ENCODE assay signal across 1 cellular context in genomic region chr20:370977-371754, GRCh38.
TF ChIP-seq lines count a peak whose summit lies in the region.

No MANE protein-coding gene starts in this region.

TF ChIP-seq in HepG2, 621 proteins besides CTCF, POLR2A, EP300 and RAD21 (continued from another document and continues in another):
- no peak for TF ChIP-seq ZBTB14 (CRISPR knock-in tag; IDR thresholded peaks at IDR 0.05)
- no peak for TF ChIP-seq ZNF432 (CRISPR knock-in tag; IDR thresholded peaks at IDR 0.05; ENCODE audit: borderline replicate concordance)
- no peak for TF ChIP-seq ZBTB1 (CRISPR knock-in tag; IDR thresholded peaks at IDR 0.05; ENCODE audit: borderline replicate concordance)
- no peak for TF ChIP-seq NR3C1 (CRISPR knock-in tag; IDR thresholded peaks at IDR 0.05)
- TF ChIP-seq HNF4G (IDR thresholded peaks at IDR 0.05; ENCODE audit: borderline replicate concordance, low read depth, low read length) = peak; percentile 52; the same call in 1 of the 2 replicates
- no peak for TF ChIP-seq HNF4G (CRISPR knock-in tag; IDR thresholded peaks at IDR 0.05; ENCODE audit: borderline replicate concordance, low read depth)
- TF ChIP-seq CERS6 (CRISPR knock-in tag; IDR thresholded peaks at IDR 0.05) = no peak
- no peak for TF ChIP-seq HDAC2 (CRISPR knock-in tag; IDR thresholded peaks at IDR 0.05)
- TF ChIP-seq ZNF747 (CRISPR knock-in tag; IDR thresholded peaks at IDR 0.05; ENCODE audit: borderline replicate concordance) = no peak
- no peak for TF ChIP-seq ZNF652 (CRISPR knock-in tag; IDR thresholded peaks at IDR 0.05; ENCODE audit: borderline replicate concordance, low read depth)
- TF ChIP-seq PHB2 (IDR thresholded peaks at IDR 0.05; ENCODE audit: partially characterized antibody) = no peak
- no peak; the same call in 1 of the 2 replicates for TF ChIP-seq ZNF713 (CRISPR knock-in tag; IDR thresholded peaks at IDR 0.05)
- no peak for TF ChIP-seq ZNF468 (CRISPR knock-in tag; IDR thresholded peaks at IDR 0.05)
- TF ChIP-seq, protein P1, sequence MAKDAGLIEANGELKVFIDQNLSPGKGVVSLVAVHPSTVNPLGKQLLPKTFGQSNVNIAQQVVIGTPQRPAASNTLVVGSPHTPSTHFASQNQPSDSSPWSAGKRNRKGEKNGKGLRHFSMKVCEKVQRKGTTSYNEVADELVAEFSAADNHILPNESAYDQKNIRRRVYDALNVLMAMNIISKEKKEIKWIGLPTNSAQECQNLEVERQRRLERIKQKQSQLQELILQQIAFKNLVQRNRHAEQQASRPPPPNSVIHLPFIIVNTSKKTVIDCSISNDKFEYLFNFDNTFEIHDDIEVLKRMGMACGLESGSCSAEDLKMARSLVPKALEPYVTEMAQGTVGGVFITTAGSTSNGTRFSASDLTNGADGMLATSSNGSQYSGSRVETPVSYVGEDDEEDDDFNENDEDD (CRISPR knock-in tag; IDR thresholded peaks at IDR 0.05; ENCODE audit: borderline replicate concordance) = no peak
- no peak for TF ChIP-seq ZFP36L1 (CRISPR knock-in tag; IDR thresholded peaks at IDR 0.05)
- TF ChIP-seq NPAS2 (CRISPR knock-in tag; IDR thresholded peaks at IDR 0.05; ENCODE audit: borderline replicate concordance) = no peak
- TF ChIP-seq, protein P2, sequence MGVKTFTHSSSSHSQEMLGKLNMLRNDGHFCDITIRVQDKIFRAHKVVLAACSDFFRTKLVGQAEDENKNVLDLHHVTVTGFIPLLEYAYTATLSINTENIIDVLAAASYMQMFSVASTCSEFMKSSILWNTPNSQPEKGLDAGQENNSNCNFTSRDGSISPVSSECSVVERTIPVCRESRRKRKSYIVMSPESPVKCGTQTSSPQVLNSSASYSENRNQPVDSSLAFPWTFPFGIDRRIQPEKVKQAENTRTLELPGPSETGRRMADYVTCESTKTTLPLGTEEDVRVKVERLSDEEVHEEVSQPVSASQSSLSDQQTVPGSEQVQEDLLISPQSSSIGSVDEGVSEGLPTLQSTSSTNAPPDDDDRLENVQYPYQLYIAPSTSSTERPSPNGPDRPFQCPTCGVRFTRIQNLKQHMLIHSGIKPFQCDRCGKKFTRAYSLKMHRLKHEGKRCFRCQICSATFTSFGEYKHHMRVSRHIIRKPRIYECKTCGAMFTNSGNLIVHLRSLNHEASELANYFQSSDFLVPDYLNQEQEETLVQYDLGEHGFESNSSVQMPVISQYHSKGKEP (CRISPR knock-in tag; IDR thresholded peaks at IDR 0.05) = no peak
- TF ChIP-seq, protein P3, sequence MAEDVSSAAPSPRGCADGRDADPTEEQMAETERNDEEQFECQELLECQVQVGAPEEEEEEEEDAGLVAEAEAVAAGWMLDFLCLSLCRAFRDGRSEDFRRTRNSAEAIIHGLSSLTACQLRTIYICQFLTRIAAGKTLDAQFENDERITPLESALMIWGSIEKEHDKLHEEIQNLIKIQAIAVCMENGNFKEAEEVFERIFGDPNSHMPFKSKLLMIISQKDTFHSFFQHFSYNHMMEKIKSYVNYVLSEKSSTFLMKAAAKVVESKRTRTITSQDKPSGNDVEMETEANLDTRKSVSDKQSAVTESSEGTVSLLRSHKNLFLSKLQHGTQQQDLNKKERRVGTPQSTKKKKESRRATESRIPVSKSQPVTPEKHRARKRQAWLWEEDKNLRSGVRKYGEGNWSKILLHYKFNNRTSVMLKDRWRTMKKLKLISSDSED (CRISPR knock-in tag; IDR thresholded peaks at IDR 0.05) = peak; percentile 79; the same call in 1 of the 2 replicates
- TF ChIP-seq ZFYVE20 (CRISPR knock-in tag; IDR thresholded peaks at IDR 0.05; ENCODE audit: borderline replicate concordance, low read depth) = no peak
- 0 out of 2 replicates have a peak, but pooled peaks have one; percentile 7 for TF ChIP-seq GATAD1 (CRISPR knock-in tag; IDR thresholded peaks at IDR 0.05)
- TF ChIP-seq SNRNP70 (IDR thresholded peaks at IDR 0.05; ENCODE audit: low read depth, low read length) = no peak
- TF ChIP-seq, protein P4, sequence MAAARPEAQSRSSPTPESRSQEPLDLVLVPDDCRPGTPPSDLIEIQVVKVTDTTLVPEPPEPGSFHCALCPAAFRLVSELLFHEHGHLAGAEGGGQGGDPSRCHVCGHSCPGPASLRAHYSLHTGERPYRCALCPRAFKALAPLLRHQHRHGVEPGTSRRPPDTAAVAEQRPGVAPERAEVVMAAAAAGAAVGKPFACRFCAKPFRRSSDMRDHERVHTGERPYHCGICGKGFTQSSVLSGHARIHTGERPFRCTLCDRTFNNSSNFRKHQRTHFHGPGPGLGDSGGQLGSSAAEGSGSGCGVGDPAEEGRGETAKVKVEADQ (CRISPR knock-in tag; IDR thresholded peaks at IDR 0.05; ENCODE audit: borderline replicate concordance) = no peak
- no peak for TF ChIP-seq POLR2AphosphoS5 (IDR thresholded peaks at IDR 0.05; ENCODE audit: low read depth, low read length)
- TF ChIP-seq ZNF44 (CRISPR knock-in tag; IDR thresholded peaks at IDR 0.05) = no peak
- no peak for TF ChIP-seq ZNF337 (CRISPR knock-in tag; IDR thresholded peaks at IDR 0.05; ENCODE audit: borderline replicate concordance, low read depth)
- TF ChIP-seq FOXJ3 (CRISPR knock-in tag; IDR thresholded peaks at IDR 0.05; ENCODE audit: borderline replicate concordance) = no peak
- no peak for TF ChIP-seq CBX5 (CRISPR knock-in tag; IDR thresholded peaks at IDR 0.05; ENCODE audit: borderline replicate concordance)
- TF ChIP-seq MNT (IDR thresholded peaks at IDR 0.05) = no peak
- TF ChIP-seq ZKSCAN5 (CRISPR knock-in tag; IDR thresholded peaks at IDR 0.05) = no peak
- no peak; the same call in 1 of the 2 replicates for TF ChIP-seq ARNT2 (CRISPR knock-in tag; IDR thresholded peaks at IDR 0.05; ENCODE audit: low read depth)
- TF ChIP-seq TCF12 (IDR thresholded peaks at IDR 0.05) = no peak
- TF ChIP-seq TCF12 (CRISPR knock-in tag; IDR thresholded peaks at IDR 0.05) = peak; percentile 23; the same call in 1 of the 2 replicates
- TF ChIP-seq ZFP36 (IDR thresholded peaks at IDR 0.05; ENCODE audit: borderline replicate concordance, low read depth, low read length, partially characterized antibody) = no peak
- no peak for TF ChIP-seq CSRNP2 (CRISPR knock-in tag; conservative IDR thresholded peaks at IDR 0.05; ENCODE audit: low read depth)
- TF ChIP-seq ZNF589 (CRISPR knock-in tag; conservative IDR thresholded peaks at IDR 0.05) = no peak
- no peak for TF ChIP-seq PRDM15 (CRISPR knock-in tag; IDR thresholded peaks at IDR 0.05)
- TF ChIP-seq, protein P5, sequence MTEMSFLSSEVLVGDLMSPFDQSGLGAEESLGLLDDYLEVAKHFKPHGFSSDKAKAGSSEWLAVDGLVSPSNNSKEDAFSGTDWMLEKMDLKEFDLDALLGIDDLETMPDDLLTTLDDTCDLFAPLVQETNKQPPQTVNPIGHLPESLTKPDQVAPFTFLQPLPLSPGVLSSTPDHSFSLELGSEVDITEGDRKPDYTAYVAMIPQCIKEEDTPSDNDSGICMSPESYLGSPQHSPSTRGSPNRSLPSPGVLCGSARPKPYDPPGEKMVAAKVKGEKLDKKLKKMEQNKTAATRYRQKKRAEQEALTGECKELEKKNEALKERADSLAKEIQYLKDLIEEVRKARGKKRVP (CRISPR knock-in tag; IDR thresholded peaks at IDR 0.05) = no peak
- TF ChIP-seq ZNF816 (CRISPR knock-in tag; IDR thresholded peaks at IDR 0.05; ENCODE audit: borderline replicate concordance) = no peak
- peak; percentile 79; the same call in 1 of the 2 replicates for TF ChIP-seq NR0B2 (CRISPR knock-in tag; IDR thresholded peaks at IDR 0.05)
